1 cellular context compared by ENCODE assay signal in genomic region chr15:45030743-45031142, GRCh38.
TF ChIP-seq lines count a peak whose summit lies in the region.

No MANE protein-coding gene starts in this region.

TF ChIP-seq in K562, 482 proteins besides CTCF, POLR2A, EP300 and RAD21 (continued from another document):
- no peak for TF ChIP-seq ZNF217 (CRISPR knock-in tag; IDR thresholded peaks at IDR 0.05)
- no peak for TF ChIP-seq CHCHD3 (CRISPR knock-in tag; IDR thresholded peaks at IDR 0.05)
- no peak for TF ChIP-seq PML (IDR thresholded peaks at IDR 0.05; ENCODE audit: low read length)
